1 cellular context compared by ENCODE assay signal in the genomic region with DNA sequence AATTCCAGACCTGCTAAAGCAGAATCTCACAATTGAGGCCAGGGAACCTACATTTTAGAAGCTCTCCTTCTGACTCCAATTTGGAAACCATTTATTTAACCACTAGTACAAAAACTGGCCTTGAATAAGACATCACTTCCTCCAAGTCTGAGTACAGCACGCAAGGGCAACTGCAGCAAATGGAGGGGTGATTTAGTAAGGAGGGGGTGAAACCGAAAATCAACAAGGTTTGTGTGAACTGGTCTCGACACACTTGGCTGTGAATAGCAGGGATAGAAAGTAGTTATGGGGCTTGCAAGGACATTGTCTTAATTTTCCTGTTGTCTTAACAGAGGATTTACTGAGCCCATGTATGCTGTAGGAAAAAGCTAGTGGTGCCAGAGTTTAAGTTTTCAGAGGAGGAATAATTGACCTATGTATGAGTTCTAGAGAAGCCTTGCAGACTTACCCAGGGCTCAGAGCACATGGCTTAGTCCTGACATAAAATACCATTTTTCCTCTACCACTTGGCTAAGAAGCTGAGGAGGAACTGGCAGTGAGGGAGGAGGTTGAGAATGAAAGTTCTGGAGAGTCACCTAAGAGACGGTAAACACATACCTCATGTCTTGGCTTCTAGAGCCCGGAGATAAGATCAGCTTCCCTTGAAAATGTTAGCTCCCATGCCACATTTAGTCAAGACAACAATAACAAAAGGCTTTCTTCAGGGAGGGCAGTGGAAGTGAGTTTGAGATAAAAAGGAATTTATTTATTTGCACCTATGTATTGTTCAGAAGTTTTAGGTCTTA.
TF ChIP-seq lines count a peak whose summit lies in the region.

No MANE protein-coding gene starts in this region.

TF ChIP-seq in GM12878, 131 proteins besides CTCF, POLR2A, EP300 and RAD21 (continued from another document):
- TF ChIP-seq, protein P1, sequence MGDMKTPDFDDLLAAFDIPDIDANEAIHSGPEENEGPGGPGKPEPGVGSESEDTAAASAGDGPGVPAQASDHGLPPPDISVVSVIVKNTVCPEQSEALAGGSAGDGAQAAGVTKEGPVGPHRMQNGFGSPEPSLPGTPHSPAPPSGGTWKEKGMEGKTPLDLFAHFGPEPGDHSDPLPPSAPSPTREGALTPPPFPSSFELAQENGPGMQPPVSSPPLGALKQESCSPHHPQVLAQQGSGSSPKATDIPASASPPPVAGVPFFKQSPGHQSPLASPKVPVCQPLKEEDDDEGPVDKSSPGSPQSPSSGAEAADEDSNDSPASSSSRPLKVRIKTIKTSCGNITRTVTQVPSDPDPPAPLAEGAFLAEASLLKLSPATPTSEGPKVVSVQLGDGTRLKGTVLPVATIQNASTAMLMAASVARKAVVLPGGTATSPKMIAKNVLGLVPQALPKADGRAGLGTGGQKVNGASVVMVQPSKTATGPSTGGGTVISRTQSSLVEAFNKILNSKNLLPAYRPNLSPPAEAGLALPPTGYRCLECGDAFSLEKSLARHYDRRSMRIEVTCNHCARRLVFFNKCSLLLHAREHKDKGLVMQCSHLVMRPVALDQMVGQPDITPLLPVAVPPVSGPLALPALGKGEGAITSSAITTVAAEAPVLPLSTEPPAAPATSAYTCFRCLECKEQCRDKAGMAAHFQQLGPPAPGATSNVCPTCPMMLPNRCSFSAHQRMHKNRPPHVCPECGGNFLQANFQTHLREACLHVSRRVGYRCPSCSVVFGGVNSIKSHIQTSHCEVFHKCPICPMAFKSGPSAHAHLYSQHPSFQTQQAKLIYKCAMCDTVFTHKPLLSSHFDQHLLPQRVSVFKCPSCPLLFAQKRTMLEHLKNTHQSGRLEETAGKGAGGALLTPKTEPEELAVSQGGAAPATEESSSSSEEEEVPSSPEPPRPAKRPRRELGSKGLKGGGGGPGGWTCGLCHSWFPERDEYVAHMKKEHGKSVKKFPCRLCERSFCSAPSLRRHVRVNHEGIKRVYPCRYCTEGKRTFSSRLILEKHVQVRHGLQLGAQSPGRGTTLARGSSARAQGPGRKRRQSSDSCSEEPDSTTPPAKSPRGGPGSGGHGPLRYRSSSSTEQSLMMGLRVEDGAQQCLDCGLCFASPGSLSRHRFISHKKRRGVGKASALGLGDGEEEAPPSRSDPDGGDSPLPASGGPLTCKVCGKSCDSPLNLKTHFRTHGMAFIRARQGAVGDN (IDR thresholded peaks at IDR 0.05): no peak
- no peak for TF ChIP-seq ZNF24 (IDR thresholded peaks at IDR 0.05)
- no peak for TF ChIP-seq BRCA1 (IDR thresholded peaks at IDR 0.05; ENCODE audit: low read depth, low read length)
